Comparison of ENCODE assay signal across 1 cellular context in genomic region chrX:119887721-119888425, GRCh38.
A peak's percentile ranks its signal among the peaks of the same experiment; 100 is the strongest.
TF ChIP-seq lines count a peak whose summit lies in the region.

No MANE protein-coding gene starts in this region.

TF ChIP-seq in HepG2, 621 proteins besides CTCF, POLR2A, EP300 and RAD21 (continues in another document):
- TF ChIP-seq ZNF121 (CRISPR knock-in tag; IDR thresholded peaks at IDR 0.05): peak; percentile 66
- no peak for TF ChIP-seq ARNTL (CRISPR knock-in tag; IDR thresholded peaks at IDR 0.05)
- TF ChIP-seq DBP (CRISPR knock-in tag; IDR thresholded peaks at IDR 0.05; ENCODE audit: not compliant biosample characterization): no peak
- TF ChIP-seq MZF1 (CRISPR knock-in tag; IDR thresholded peaks at IDR 0.05; ENCODE audit: borderline replicate concordance): no peak
- TF ChIP-seq ZNF24 (IDR thresholded peaks at IDR 0.05): no peak
- TF ChIP-seq ZNF687 (CRISPR knock-in tag; IDR thresholded peaks at IDR 0.05): peak; percentile 63
- no peak for TF ChIP-seq BCLAF1 (IDR thresholded peaks at IDR 0.05)
- TF ChIP-seq SPEN (CRISPR knock-in tag; IDR thresholded peaks at IDR 0.05; ENCODE audit: low read depth): no peak
- 0 out of 2 replicates have a peak, but pooled peaks have one; percentile 35 for TF ChIP-seq ZMYM4 (CRISPR knock-in tag; IDR thresholded peaks at IDR 0.05)
- no peak for TF ChIP-seq ZNF101 (CRISPR knock-in tag; IDR thresholded peaks at IDR 0.05; ENCODE audit: borderline replicate concordance, low read depth)
- no peak for TF ChIP-seq ISX (CRISPR knock-in tag; conservative IDR thresholded peaks at IDR 0.05)
- TF ChIP-seq NCOA5 (CRISPR knock-in tag; IDR thresholded peaks at IDR 0.05): no peak
- no peak for TF ChIP-seq NFE2L1 (CRISPR knock-in tag; IDR thresholded peaks at IDR 0.05; ENCODE audit: borderline replicate concordance)
- TF ChIP-seq CREB3 (CRISPR knock-in tag; IDR thresholded peaks at IDR 0.05): no peak
- no peak for TF ChIP-seq RXRB (CRISPR knock-in tag; IDR thresholded peaks at IDR 0.05; ENCODE audit: borderline replicate concordance)
- peak; percentile 18; the same call in 1 of the 2 replicates for TF ChIP-seq ZNF331 (CRISPR knock-in tag; IDR thresholded peaks at IDR 0.05)
- no peak for TF ChIP-seq EZH2 (conservative IDR thresholded peaks at IDR 0.05; ENCODE audit: low read depth, low read length)
- peak; percentile 72 for TF ChIP-seq XRCC5 (optimal IDR thresholded peaks at IDR 0.05; ENCODE audit: low read length)
- TF ChIP-seq RNF2 (conservative IDR thresholded peaks at IDR 0.05; ENCODE audit: low read depth): no peak
- TF ChIP-seq NAIF1 (CRISPR knock-in tag; IDR thresholded peaks at IDR 0.05; ENCODE audit: borderline replicate concordance): no peak
- peak; percentile 66 for TF ChIP-seq SAP130 (CRISPR knock-in tag; IDR thresholded peaks at IDR 0.05; ENCODE audit: low read depth)
- TF ChIP-seq CHD4 (IDR thresholded peaks at IDR 0.05; ENCODE audit: borderline replicate concordance, low read length): no peak
- no peak for TF ChIP-seq ZNF766 (CRISPR knock-in tag; IDR thresholded peaks at IDR 0.05; ENCODE audit: borderline replicate concordance)
- TF ChIP-seq HMGXB4 (CRISPR knock-in tag; IDR thresholded peaks at IDR 0.05; ENCODE audit: borderline replicate concordance in 1 of 2, low read depth in 1 of 2): peak in 1 of 2 experiments; percentile 61; a peak in 2 of 4 replicates
- no peak for TF ChIP-seq AKNA (CRISPR knock-in tag; IDR thresholded peaks at IDR 0.05; ENCODE audit: borderline replicate concordance)
- TF ChIP-seq STAG1 (CRISPR knock-in tag; IDR thresholded peaks at IDR 0.05): peak; percentile 32
- TF ChIP-seq ZNF205 (CRISPR knock-in tag; IDR thresholded peaks at IDR 0.05): no peak
- TF ChIP-seq ZNF780A (CRISPR knock-in tag; IDR thresholded peaks at IDR 0.05): no peak
- TF ChIP-seq GABPA (IDR thresholded peaks at IDR 0.05; ENCODE audit: low read depth, low read length): no peak
- TF ChIP-seq GABPA (CRISPR knock-in tag; IDR thresholded peaks at IDR 0.05; ENCODE audit: low read depth): no peak
- TF ChIP-seq ZFP91 (CRISPR knock-in tag; IDR thresholded peaks at IDR 0.05; ENCODE audit: borderline replicate concordance): 0 out of 2 replicates have a peak, but pooled peaks have one; percentile 7
- no peak for TF ChIP-seq ZNF562 (CRISPR knock-in tag; IDR thresholded peaks at IDR 0.05; ENCODE audit: borderline replicate concordance)
- TF ChIP-seq CAMTA2 (CRISPR knock-in tag; IDR thresholded peaks at IDR 0.05; ENCODE audit: borderline replicate concordance): no peak
- TF ChIP-seq BCL6 (CRISPR knock-in tag; IDR thresholded peaks at IDR 0.05): no peak
- TF ChIP-seq GPBP1L1 (CRISPR knock-in tag; IDR thresholded peaks at IDR 0.05): no peak
- TF ChIP-seq GFI1 (CRISPR knock-in tag; IDR thresholded peaks at IDR 0.05; ENCODE audit: borderline replicate concordance): no peak
- TF ChIP-seq ZMYM3 (CRISPR knock-in tag; IDR thresholded peaks at IDR 0.05): peak; percentile 60; the same call in 1 of the 2 replicates
- TF ChIP-seq ZFX (CRISPR knock-in tag; IDR thresholded peaks at IDR 0.05; ENCODE audit: low read depth): peak; percentile 35; the same call in 1 of the 2 replicates
- no peak for TF ChIP-seq NONO (IDR thresholded peaks at IDR 0.05)
- 0 out of 2 replicates have a peak, but pooled peaks have one; percentile 27 for TF ChIP-seq NONO (CRISPR knock-in tag; conservative IDR thresholded peaks at IDR 0.05)
- no peak for TF ChIP-seq ELF4 (CRISPR knock-in tag; IDR thresholded peaks at IDR 0.05; ENCODE audit: borderline replicate concordance)
- TF ChIP-seq ZUFSP (CRISPR knock-in tag; IDR thresholded peaks at IDR 0.05; ENCODE audit: borderline replicate concordance): no peak
- TF ChIP-seq SP5 (CRISPR knock-in tag; IDR thresholded peaks at IDR 0.05; ENCODE audit: borderline replicate concordance, low read depth): peak; percentile 38; the same call in 1 of the 2 replicates
- TF ChIP-seq SMAD9 (CRISPR knock-in tag; IDR thresholded peaks at IDR 0.05): no peak
